In the genomic region with DNA sequence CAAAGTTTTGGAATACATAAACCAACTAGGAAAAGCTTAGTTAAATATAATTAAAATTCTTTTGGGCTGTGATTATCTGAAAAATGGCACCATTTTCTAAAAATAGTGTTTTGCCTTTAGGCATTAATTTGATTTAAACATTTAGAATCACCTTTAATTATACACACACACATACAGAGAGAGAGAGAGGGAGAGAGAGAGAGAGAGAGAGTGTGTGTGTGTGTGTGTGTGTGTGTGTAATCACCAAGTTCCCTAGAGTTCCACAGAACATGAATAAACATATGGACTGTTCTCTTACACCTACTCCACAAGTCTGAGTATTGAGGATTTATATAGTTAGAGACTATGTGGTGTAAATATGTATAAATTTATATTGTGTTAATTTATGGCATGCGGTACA, we compare ENCODE assay signal across 1 cellular context.
TF ChIP-seq lines count a peak whose summit lies in the region.

No MANE protein-coding gene starts in this region.

TF ChIP-seq in HEK293, 187 proteins besides CTCF, POLR2A, EP300 and RAD21 (continued from another document):
- TF ChIP-seq, protein P1, sequence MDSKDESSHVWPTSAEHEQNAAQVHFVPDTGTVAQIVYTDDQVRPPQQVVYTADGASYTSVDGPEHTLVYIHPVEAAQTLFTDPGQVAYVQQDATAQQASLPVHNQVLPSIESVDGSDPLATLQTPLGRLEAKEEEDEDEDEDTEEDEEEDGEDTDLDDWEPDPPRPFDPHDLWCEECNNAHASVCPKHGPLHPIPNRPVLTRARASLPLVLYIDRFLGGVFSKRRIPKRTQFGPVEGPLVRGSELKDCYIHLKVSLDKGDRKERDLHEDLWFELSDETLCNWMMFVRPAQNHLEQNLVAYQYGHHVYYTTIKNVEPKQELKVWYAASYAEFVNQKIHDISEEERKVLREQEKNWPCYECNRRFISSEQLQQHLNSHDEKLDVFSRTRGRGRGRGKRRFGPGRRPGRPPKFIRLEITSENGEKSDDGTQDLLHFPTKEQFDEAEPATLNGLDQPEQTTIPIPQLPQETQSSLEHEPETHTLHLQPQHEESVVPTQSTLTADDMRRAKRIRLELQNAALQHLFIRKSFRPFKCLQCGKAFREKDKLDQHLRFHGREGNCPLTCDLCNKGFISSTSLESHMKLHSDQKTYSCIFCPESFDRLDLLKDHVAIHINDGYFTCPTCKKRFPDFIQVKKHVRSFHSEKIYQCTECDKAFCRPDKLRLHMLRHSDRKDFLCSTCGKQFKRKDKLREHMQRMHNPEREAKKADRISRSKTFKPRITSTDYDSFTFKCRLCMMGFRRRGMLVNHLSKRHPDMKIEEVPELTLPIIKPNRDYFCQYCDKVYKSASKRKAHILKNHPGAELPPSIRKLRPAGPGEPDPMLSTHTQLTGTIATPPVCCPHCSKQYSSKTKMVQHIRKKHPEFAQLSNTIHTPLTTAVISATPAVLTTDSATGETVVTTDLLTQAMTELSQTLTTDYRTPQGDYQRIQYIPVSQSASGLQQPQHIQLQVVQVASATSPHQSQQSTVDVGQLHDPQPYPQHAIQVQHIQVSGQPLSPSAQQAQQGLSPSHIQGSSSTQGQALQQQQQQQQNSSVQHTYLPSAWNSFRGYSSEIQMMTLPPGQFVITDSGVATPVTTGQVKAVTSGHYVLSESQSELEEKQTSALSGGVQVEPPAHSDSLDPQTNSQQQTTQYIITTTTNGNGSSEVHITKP (tag by site-specific recombination; IDR thresholded peaks at IDR 0.05): no peak
- TF ChIP-seq KLF16 (tag by site-specific recombination; IDR thresholded peaks at IDR 0.05) (no peak), ZNF596 (tag by site-specific recombination; IDR thresholded peaks at IDR 0.05) (peak; percentile 79), KLF9 (tag by site-specific recombination; IDR thresholded peaks at IDR 0.05; ENCODE audit: low read depth) (no peak), KLF8 (tag by site-specific recombination; IDR thresholded peaks at IDR 0.05) (no peak), ZFP69B (tag by site-specific recombination; IDR thresholded peaks at IDR 0.05) (no peak), ZNF302 (tag by site-specific recombination; IDR thresholded peaks at IDR 0.05; ENCODE audit: low read depth) (no peak), ZNF391 (tag by site-specific recombination; IDR thresholded peaks at IDR 0.05; ENCODE audit: borderline replicate concordance, low read depth) (no peak), ZBTB48 (tag by site-specific recombination; IDR thresholded peaks at IDR 0.05) (0 out of 2 replicates have a peak, but pooled peaks have one; percentile 32), ZNF510 (tag by site-specific recombination; IDR thresholded peaks at IDR 0.05; ENCODE audit: insufficient replicate concordance) (no peak), ZNF76 (tag by site-specific recombination; IDR thresholded peaks at IDR 0.05; ENCODE audit: borderline replicate concordance, low read depth) (no peak), ZNF426 (tag by site-specific recombination; IDR thresholded peaks at IDR 0.05) (no peak), ZNF169 (tag by site-specific recombination; IDR thresholded peaks at IDR 0.05) (no peak), ZNF626 (tag by site-specific recombination; IDR thresholded peaks at IDR 0.05) (no peak), ZNF311 (tag by site-specific recombination; IDR thresholded peaks at IDR 0.05; ENCODE audit: borderline replicate concordance) (no peak), ZNF549 (tag by site-specific recombination; IDR thresholded peaks at IDR 0.05) (no peak)
- TF ChIP-seq, protein P2, sequence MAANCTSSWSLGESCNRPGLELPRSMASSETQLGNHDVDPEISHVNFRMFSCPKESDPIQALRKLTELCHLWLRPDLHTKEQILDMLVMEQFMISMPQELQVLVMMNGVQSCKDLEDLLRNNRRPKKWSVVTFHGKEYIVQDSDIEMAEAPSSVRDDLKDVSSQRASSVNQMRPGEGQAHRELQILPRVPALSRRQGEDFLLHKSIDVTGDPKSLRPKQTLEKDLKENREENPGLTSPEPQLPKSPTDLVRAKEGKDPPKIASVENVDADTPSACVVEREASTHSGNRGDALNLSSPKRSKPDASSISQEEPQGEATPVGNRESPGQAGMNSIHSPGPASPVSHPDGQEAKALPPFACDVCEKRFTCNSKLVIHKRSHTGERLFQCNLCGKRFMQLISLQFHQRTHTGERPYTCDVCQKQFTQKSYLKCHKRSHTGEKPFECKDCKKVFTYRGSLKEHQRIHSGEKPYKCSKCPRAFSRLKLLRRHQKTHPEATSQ (tag by site-specific recombination; IDR thresholded peaks at IDR 0.05): no peak
- TF ChIP-seq, protein P3, sequence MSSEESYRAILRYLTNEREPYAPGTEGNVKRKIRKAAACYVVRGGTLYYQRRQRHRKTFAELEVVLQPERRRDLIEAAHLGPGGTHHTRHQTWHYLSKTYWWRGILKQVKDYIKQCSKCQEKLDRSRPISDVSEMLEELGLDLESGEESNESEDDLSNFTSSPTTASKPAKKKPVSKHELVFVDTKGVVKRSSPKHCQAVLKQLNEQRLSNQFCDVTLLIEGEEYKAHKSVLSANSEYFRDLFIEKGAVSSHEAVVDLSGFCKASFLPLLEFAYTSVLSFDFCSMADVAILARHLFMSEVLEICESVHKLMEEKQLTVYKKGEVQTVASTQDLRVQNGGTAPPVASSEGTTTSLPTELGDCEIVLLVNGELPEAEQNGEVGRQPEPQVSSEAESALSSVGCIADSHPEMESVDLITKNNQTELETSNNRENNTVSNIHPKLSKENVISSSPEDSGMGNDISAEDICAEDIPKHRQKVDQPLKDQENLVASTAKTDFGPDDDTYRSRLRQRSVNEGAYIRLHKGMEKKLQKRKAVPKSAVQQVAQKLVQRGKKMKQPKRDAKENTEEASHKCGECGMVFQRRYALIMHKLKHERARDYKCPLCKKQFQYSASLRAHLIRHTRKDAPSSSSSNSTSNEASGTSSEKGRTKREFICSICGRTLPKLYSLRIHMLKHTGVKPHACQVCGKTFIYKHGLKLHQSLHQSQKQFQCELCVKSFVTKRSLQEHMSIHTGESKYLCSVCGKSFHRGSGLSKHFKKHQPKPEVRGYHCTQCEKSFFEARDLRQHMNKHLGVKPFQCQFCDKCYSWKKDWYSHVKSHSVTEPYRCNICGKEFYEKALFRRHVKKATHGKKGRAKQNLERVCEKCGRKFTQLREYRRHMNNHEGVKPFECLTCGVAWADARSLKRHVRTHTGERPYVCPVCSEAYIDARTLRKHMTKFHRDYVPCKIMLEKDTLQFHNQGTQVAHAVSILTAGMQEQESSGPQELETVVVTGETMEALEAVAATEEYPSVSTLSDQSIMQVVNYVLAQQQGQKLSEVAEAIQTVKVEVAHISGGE (tag by site-specific recombination; conservative IDR thresholded peaks at IDR 0.05; ENCODE audit: low read depth): no peak
- TF ChIP-seq, protein P4, sequence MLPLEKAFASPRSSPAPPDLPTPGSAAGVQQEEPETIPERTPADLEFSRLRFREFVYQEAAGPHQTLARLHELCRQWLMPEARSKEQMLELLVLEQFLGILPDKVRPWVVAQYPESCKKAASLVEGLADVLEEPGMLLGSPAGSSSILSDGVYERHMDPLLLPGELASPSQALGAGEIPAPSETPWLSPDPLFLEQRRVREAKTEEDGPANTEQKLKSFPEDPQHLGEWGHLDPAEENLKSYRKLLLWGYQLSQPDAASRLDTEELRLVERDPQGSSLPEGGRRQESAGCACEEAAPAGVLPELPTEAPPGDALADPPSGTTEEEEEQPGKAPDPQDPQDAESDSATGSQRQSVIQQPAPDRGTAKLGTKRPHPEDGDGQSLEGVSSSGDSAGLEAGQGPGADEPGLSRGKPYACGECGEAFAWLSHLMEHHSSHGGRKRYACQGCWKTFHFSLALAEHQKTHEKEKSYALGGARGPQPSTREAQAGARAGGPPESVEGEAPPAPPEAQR (tag by site-specific recombination; IDR thresholded peaks at IDR 0.05): no peak
- TF ChIP-seq, protein P5, sequence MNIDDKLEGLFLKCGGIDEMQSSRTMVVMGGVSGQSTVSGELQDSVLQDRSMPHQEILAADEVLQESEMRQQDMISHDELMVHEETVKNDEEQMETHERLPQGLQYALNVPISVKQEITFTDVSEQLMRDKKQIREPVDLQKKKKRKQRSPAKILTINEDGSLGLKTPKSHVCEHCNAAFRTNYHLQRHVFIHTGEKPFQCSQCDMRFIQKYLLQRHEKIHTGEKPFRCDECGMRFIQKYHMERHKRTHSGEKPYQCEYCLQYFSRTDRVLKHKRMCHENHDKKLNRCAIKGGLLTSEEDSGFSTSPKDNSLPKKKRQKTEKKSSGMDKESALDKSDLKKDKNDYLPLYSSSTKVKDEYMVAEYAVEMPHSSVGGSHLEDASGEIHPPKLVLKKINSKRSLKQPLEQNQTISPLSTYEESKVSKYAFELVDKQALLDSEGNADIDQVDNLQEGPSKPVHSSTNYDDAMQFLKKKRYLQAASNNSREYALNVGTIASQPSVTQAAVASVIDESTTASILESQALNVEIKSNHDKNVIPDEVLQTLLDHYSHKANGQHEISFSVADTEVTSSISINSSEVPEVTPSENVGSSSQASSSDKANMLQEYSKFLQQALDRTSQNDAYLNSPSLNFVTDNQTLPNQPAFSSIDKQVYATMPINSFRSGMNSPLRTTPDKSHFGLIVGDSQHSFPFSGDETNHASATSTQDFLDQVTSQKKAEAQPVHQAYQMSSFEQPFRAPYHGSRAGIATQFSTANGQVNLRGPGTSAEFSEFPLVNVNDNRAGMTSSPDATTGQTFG (tag by site-specific recombination; IDR thresholded peaks at IDR 0.05; ENCODE audit: borderline replicate concordance): no peak
- TF ChIP-seq, protein P6, sequence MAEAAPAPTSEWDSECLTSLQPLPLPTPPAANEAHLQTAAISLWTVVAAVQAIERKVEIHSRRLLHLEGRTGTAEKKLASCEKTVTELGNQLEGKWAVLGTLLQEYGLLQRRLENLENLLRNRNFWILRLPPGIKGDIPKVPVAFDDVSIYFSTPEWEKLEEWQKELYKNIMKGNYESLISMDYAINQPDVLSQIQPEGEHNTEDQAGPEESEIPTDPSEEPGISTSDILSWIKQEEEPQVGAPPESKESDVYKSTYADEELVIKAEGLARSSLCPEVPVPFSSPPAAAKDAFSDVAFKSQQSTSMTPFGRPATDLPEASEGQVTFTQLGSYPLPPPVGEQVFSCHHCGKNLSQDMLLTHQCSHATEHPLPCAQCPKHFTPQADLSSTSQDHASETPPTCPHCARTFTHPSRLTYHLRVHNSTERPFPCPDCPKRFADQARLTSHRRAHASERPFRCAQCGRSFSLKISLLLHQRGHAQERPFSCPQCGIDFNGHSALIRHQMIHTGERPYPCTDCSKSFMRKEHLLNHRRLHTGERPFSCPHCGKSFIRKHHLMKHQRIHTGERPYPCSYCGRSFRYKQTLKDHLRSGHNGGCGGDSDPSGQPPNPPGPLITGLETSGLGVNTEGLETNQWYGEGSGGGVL (tag by site-specific recombination; IDR thresholded peaks at IDR 0.05): peak; percentile 34; the same call in 1 of the 2 replicates
